5 cellular contexts compared by ENCODE assay signal in the genomic region with DNA sequence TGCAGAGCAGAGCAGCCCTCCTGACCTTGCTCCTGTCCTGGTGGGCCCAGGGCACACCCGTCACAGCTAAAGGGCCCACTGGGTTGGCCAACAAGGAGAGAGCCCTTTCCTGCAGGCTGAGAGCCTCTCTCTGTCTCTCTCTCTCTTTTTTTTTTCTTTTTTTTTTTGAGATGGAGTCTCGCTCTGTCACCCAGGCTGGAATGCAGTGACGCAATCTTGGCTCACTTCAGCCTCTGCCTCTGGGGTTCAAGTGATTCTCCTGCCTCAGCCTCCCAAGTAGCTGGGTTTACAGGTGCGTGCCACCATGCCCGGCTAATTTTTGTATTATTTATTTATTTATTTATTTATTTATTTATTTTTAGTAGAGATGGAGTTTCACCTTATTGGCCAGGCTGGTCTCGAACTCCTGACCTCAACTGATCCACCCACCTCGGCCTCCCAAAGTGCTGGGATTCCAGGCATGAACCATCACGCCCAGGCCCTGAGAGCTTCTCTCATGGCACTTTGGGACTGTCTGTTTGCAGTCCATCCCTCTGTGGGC. TPM values are rescaled to one million over a fixed set of nuclear protein-coding genes. Genes with fewer than 3 reads are reported as not detected.
"Had no signal": no experiment of that assay in that cellular context is flagged by ENCODE, and none has a peak within 500 bp of the region (broad histone marks: within the 10 kb centered on the region; RNA-seq: fewer than 3 reads in every experiment).

No MANE protein-coding gene starts in this region.

RNA-seq across cellular contexts. Expression of a gene that starts 23.6 kb away (rescaled TPM):
- total RNA-seq: GM23248, H4, H7, HT-29, K562 had no signal
